1 cellular context compared by ENCODE assay signal in genomic region chr5:139439013-139439903, GRCh38.
TF ChIP-seq lines count a peak whose summit lies in the region.

DNAJC18 (minus strand) TSS chr5:139439525; CDS start chr5:139439445, 80 bp downstream.

TF ChIP-seq in K562, 482 proteins besides CTCF, POLR2A, EP300 and RAD21 (continued from another document and continues in another):
- TF ChIP-seq SMC3 (conservative IDR thresholded peaks at IDR 0.05; ENCODE audit: insufficient read depth, low read depth, low read length): no peak
- TF ChIP-seq DNMT1 (IDR thresholded peaks at IDR 0.05): no peak
- TF ChIP-seq POLR2G (IDR thresholded peaks at IDR 0.05; ENCODE audit: low read depth, low read length): peak; percentile 78
- no peak for TF ChIP-seq SNIP1 (IDR thresholded peaks at IDR 0.05; ENCODE audit: low read depth)
- no peak for TF ChIP-seq ZNF263 (CRISPR knock-in tag; IDR thresholded peaks at IDR 0.05; ENCODE audit: borderline replicate concordance)
- 0 out of 2 replicates have a peak, but pooled peaks have one; percentile 30 for TF ChIP-seq HINFP (tag; conservative IDR thresholded peaks at IDR 0.05; ENCODE audit: low read depth)
- peak; percentile 69 for TF ChIP-seq GATA2 (CRISPR knock-in tag; IDR thresholded peaks at IDR 0.05)
- no peak for TF ChIP-seq ESRRB (CRISPR knock-in tag; IDR thresholded peaks at IDR 0.05; ENCODE audit: borderline replicate concordance)
- no peak for TF ChIP-seq ZBTB1 (CRISPR knock-in tag; IDR thresholded peaks at IDR 0.05; ENCODE audit: borderline replicate concordance, low read depth)
- no peak for TF ChIP-seq ZNF592 (IDR thresholded peaks at IDR 0.05)
- TF ChIP-seq ZNF316 (IDR thresholded peaks at IDR 0.05): no peak
- no peak for TF ChIP-seq DMBX1 (CRISPR knock-in tag; IDR thresholded peaks at IDR 0.05; ENCODE audit: borderline replicate concordance)
- no peak for TF ChIP-seq ID3 (CRISPR knock-in tag; IDR thresholded peaks at IDR 0.05)
- no peak for TF ChIP-seq ID3 (tag; IDR thresholded peaks at IDR 0.05)
- TF ChIP-seq E2F5 (CRISPR knock-in tag; IDR thresholded peaks at IDR 0.05): no peak
- no peak for TF ChIP-seq DEAF1 (CRISPR knock-in tag; IDR thresholded peaks at IDR 0.05)
- TF ChIP-seq ZNF354B (CRISPR knock-in tag; IDR thresholded peaks at IDR 0.05): no peak
- peak in 2 of 3 experiments; percentile 36 to 45 for TF ChIP-seq YY1 (IDR thresholded peaks at IDR 0.05; ENCODE audit: borderline replicate concordance in 1 of 3, control insufficient read depth in 1 of 3, extremely low read depth in 1 of 3, insufficient read depth in 3 of 3, insufficient read length in 1 of 3, insufficient replicate concordance in 2 of 3, low read depth in 1 of 3, low read length in 2 of 3)
- TF ChIP-seq ZNF277 (CRISPR knock-in tag; IDR thresholded peaks at IDR 0.05; ENCODE audit: borderline replicate concordance): no peak
- TF ChIP-seq BHLHE40 (IDR thresholded peaks at IDR 0.05; ENCODE audit: low read length): no peak
- TF ChIP-seq KAT2B (IDR thresholded peaks at IDR 0.05; ENCODE audit: low read depth, low read length): no peak
- no peak for TF ChIP-seq POLR3A (IDR thresholded peaks at IDR 0.05; ENCODE audit: borderline replicate concordance, extremely low read depth, insufficient read depth, insufficient read length)
- TF ChIP-seq MCM5 (IDR thresholded peaks at IDR 0.05; ENCODE audit: low read depth): no peak
- TF ChIP-seq GTF3C2 (IDR thresholded peaks at IDR 0.05; ENCODE audit: borderline replicate concordance, extremely low read depth, insufficient read length): no peak
- no peak for TF ChIP-seq ZNF41 (CRISPR knock-in tag; conservative IDR thresholded peaks at IDR 0.05)
- TF ChIP-seq SMARCC2 (IDR thresholded peaks at IDR 0.05; ENCODE audit: low read depth): no peak
- peak; percentile 65 for TF ChIP-seq RBBP5 (IDR thresholded peaks at IDR 0.05; ENCODE audit: borderline replicate concordance, insufficient read depth, low read length, poor library complexity, severe bottlenecking)
- no peak for TF ChIP-seq DDX20 (tag; IDR thresholded peaks at IDR 0.05; ENCODE audit: low read depth)
- no peak for TF ChIP-seq KLF13 (tag; IDR thresholded peaks at IDR 0.05; ENCODE audit: borderline replicate concordance, low read depth)
- no peak for TF ChIP-seq ZNF347 (CRISPR knock-in tag; IDR thresholded peaks at IDR 0.05; ENCODE audit: low read depth)
- peak; percentile 97 for TF ChIP-seq RREB1 (CRISPR knock-in tag; IDR thresholded peaks at IDR 0.05)
- TF ChIP-seq FOSL1 (tag; conservative IDR thresholded peaks at IDR 0.05): peak; percentile 57
- TF ChIP-seq ZC3H11A (IDR thresholded peaks at IDR 0.05; ENCODE audit: low read depth, low read length): no peak
- TF ChIP-seq ZFPM2 (CRISPR knock-in tag; IDR thresholded peaks at IDR 0.05): no peak
- TF ChIP-seq SMAD1 (IDR thresholded peaks at IDR 0.05; ENCODE audit: low read depth, low read length, partially characterized antibody): no peak
- TF ChIP-seq HNRNPUL1 (IDR thresholded peaks at IDR 0.05; ENCODE audit: low read length): no peak
- TF ChIP-seq NEUROD1 (IDR thresholded peaks at IDR 0.05; ENCODE audit: borderline replicate concordance, low read depth, low read length, partially characterized antibody): no peak
- peak; percentile 74 for TF ChIP-seq CXXC5 (CRISPR knock-in tag; IDR thresholded peaks at IDR 0.05)
- TF ChIP-seq ETS2 (tag; IDR thresholded peaks at IDR 0.05; ENCODE audit: borderline replicate concordance, poor library complexity, severe bottlenecking): no peak
- no peak for TF ChIP-seq THRB (CRISPR knock-in tag; conservative IDR thresholded peaks at IDR 0.05)
- TF ChIP-seq SNAPC5 (CRISPR knock-in tag; IDR thresholded peaks at IDR 0.05): no peak
